Comparison of ENCODE assay signal across 30 cellular contexts in the genomic region with DNA sequence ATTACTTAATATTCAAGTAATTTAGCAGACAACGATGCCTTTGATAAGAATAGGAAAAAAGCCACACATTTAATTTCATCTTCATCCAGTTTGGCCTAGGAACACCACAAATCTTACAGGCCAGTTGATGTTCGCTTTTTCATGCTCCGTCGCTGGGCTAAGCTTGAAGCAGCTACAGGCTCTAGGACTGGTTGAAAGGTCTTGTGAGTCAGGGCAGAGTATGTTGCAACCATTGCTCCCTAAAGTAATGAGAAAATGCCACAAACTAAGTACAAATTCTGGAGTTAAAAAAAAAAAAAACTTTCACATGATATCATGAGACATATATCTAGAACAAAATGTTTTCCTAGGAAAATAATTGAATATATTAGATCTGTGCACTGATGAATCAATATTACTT.
DNase-seq lines count a peak whose midpoint lies in the region; ATAC-seq, FAIRE-seq and TF ChIP-seq lines count a peak whose summit lies in the region.
"Had no signal": no experiment of that assay in that cellular context is flagged by ENCODE, and none has a peak within 500 bp of the region (broad histone marks: within the 10 kb centered on the region; RNA-seq: fewer than 3 reads in every experiment).

No MANE protein-coding gene starts in this region.

- H3K9me3 ChIP-seq in A549, result no peaks in the 10 kb centered on the region
- peaks cover 0 to 8% (median 0%) of the 10 kb centered on the region in 3 donors for H3K9me3 ChIP-seq in tibial artery
- H3K9me3 ChIP-seq: gastrocnemius medialis, HAP-1, uterus had no signal

- no peak for TF ChIP-seq POLR2A in A549 (IDR thresholded peaks at IDR 0.05; ENCODE audit: low read length)

- TF ChIP-seq CTCF in A549 (IDR thresholded peaks at IDR 0.05) (no peak), bronchial epithelial cell (IDR thresholded peaks at IDR 0.05; ENCODE audit: insufficient read depth, low read length, severe bottlenecking) (no peak), foreskin fibroblast (IDR thresholded peaks at IDR 0.05; ENCODE audit: low read depth, low read length) (no peak), tibial artery (IDR thresholded peaks at IDR 0.05) (no peak)

- TF ChIP-seq EP300 in A549 (IDR thresholded peaks at IDR 0.05), result no peak

- H3K36me3 ChIP-seq in bronchial epithelial cell (ENCODE audit: control insufficient read depth, insufficient read depth, low read length) (no peaks in the 10 kb centered on the region), tibial artery (no peaks in the 10 kb centered on the region)
- H3K36me3 ChIP-seq: gastrocnemius medialis, HAP-1, spleen, uterus, WERI-Rb-1 had no signal

- no peak for TF ChIP-seq RAD21 in A549 (conservative IDR thresholded peaks at IDR 0.05 in 1 of 2, IDR thresholded peaks at IDR 0.05 in 1 of 2)

- DNase-seq in A549 (ENCODE audit: low read depth in 1 of 2, low spot score in 1 of 2) (no peak), HCEC 1CT (peak; percentile 59), bronchial epithelial cell (ENCODE audit: low read depth) (peak; percentile 1), foreskin fibroblast (peak; percentile 16 to 55), tibial artery (no peak), NK-92 (lab: John Stamatoyannopoulos, UW; ENCODE audit: unreplicated experiment) (no peak), ACHN (no peak)
- DNase-seq: activated CD4-positive, alpha-beta T cell treated with anti-CD3 and anti-CD28 coated beads, Interleukin-2, amount 10 ng/mL, durations not matched to agents 24 days and 14 days; activated naive CD4-positive, alpha-beta T cell treated with anti-CD3 and anti-CD28 coated beads, Interleukin-2, amount 50 U/mL, for 16 hours; activated T-cell treated with anti-CD3 and anti-CD28 coated beads, Interleukin-2, amount 50 U/mL, for 72 hours; anterior cingulate cortex; caudate nucleus; dorsolateral prefrontal cortex; gastrocnemius medialis; naive thymus-derived CD4-positive, alpha-beta T cell; NCI-H1436; NCI-H526; occipital lobe; spleen; stimulated activated CD4-positive, alpha-beta T cell treated with anti-CD3 and anti-CD28 coated beads, Interleukin-2, amount 100 ng/mL, for 48 hours; stimulated activated naive B cell treated with anti-CD40 and anti-IgM and Interleukin-4, amounts not matched to agents 10 μg/mL and 1 μg/mL and 100 μg/mL, for 72 hours; uterus; WERI-Rb-1 had no signal

- H3K27me3 ChIP-seq in bronchial epithelial cell (ENCODE audit: control insufficient read depth, insufficient read depth, low read length), result no peaks in the 10 kb centered on the region
- H3K27me3 ChIP-seq in tibial artery, result no peaks in the 10 kb centered on the region
- H3K27me3 ChIP-seq: gastrocnemius medialis, hepatocyte, spleen, uterus had no signal

- no peak for ATAC-seq in A549
- no peak for ATAC-seq in GM18858 (IDR thresholded peaks at IDR 0.05; ENCODE audit: unreplicated experiment)
- ATAC-seq: activated T-cell treated with anti-CD3 and anti-CD28 coated beads, Interleukin-2, amount 50 U/mL, for 72 hours; gastrocnemius medialis; HepG2; left lobe of liver; naive thymus-derived CD4-positive, alpha-beta T cell; stimulated activated naive B cell treated with anti-CD40 and anti-IgM and Interleukin-4, amounts not matched to agents 10 μg/mL and 1 μg/mL and 100 μg/mL, for 72 hours had no signal

- WGBS in A549 (ENCODE audit: missing lambda C conversion rate), result 61% methylated on average over 4 of the region's 4 CpGs

- in situ Hi-C loops in ACHN (cut with HindIII; ENCODE audit: low pct_ligation_motif_present, low pct_unique_long_range_greater_than_20kb, low sequenced_read_pairs), result no loop called here

- FAIRE-seq in A549 (lab: Jason Lieb, UNC) (peak; percentile 93), bronchial epithelial cell (lab: Jason Lieb, UNC) (no peak)
- FAIRE-seq: GM12892, HepG2 had no signal

- CTCF ChIA-PET in A549 (lab: Yijun Ruan, JAX), result no interaction called here

- no peak overlapping the region for H3K4me2 ChIP-seq in A549
- H3K4me2 ChIP-seq: hepatocyte had no signal

- H3K27ac ChIP-seq in A549, result no peak overlapping the region
- no peak overlapping the region for H3K27ac ChIP-seq in tibial artery
- H3K27ac ChIP-seq: C4-2B, dorsolateral prefrontal cortex, gastrocnemius medialis, hepatocyte, spleen, uterus, WERI-Rb-1 had no signal

- intact Hi-C loops in tibial artery (cut with DNase I; ENCODE audit: low total_unique reads), result no loop called here

- H3K4me1 ChIP-seq in A549, result no peaks in the 10 kb centered on the region
- no peaks in the 10 kb centered on the region for H3K4me1 ChIP-seq in tibial artery
- H3K4me1 ChIP-seq: gastrocnemius medialis, HAP-1, spleen, uterus had no signal

- POLR2A ChIA-PET in A549 (lab: Yijun Ruan, JAX), result no interaction called here

- no peak overlapping the region for H3K4me3 ChIP-seq in A549
- no peak overlapping the region for H3K4me3 ChIP-seq in bronchial epithelial cell (ENCODE audit: low read depth, low read length)
- H3K4me3 ChIP-seq in foreskin fibroblast (ENCODE audit: low read depth in 1 of 2, low read length in 2 of 2), result no peak overlapping the region
- H3K4me3 ChIP-seq in tibial artery, result no peak overlapping the region
- H3K4me3 ChIP-seq: dorsolateral prefrontal cortex, gastrocnemius medialis, HAP-1, hepatocyte, spleen, uterus had no signal

TF ChIP-seq in A549, 52 proteins besides CTCF, POLR2A, EP300 and RAD21:
- TF ChIP-seq CBX8 (IDR thresholded peaks at IDR 0.05), result no peak
- TF ChIP-seq KDM5A (IDR thresholded peaks at IDR 0.05), result no peak
- TF ChIP-seq POLR2AphosphoS2 (conservative IDR thresholded peaks at IDR 0.05; ENCODE audit: low read length), result no peak
- TF ChIP-seq TFCP2L1 (CRISPR knock-in tag; IDR thresholded peaks at IDR 0.05), result no peak
- no peak for TF ChIP-seq MAFK (IDR thresholded peaks at IDR 0.05; ENCODE audit: partially characterized antibody)
- no peak for TF ChIP-seq HOXB5 (CRISPR knock-in tag; IDR thresholded peaks at IDR 0.05)
- TF ChIP-seq FOSL2 (IDR thresholded peaks at IDR 0.05), result no peak
- no peak for TF ChIP-seq FOSL2 (CRISPR knock-in tag; IDR thresholded peaks at IDR 0.05)
- no peak for TF ChIP-seq ZC3H11A (IDR thresholded peaks at IDR 0.05)

Comparison
In these comparisons a context has a peak if more than half of its experiments do, and no peak if none do; other contexts are left out.
1. DNase-seq: peak in HCEC 1CT (single experiment), bronchial epithelial cell (single experiment) and foreskin fibroblast (2 of 2); none in A549 (0 of 2), tibial artery (0 of 2), NK-92 (single experiment) and ACHN (single experiment).